ENCODE assay signal across 20 cellular contexts in genomic region chr3:124821356-124821755, GRCh38.
A peak's percentile ranks its signal among the peaks of the same experiment; 100 is the strongest.
DNase-seq lines count a peak whose midpoint lies in the region; ATAC-seq, FAIRE-seq and TF ChIP-seq lines count a peak whose summit lies in the region.
"Had no signal": no experiment of that assay in that cellular context is flagged by ENCODE, and none has a peak within 500 bp of the region (broad histone marks: within the 10 kb centered on the region; RNA-seq: fewer than 3 reads in every experiment).

No MANE protein-coding gene starts in this region.

- H2AK5ac ChIP-seq in H9 (ENCODE audit: insufficient read length, low read length) (no peak overlapping the region), H1 (ENCODE audit: low read depth, low read length) (no peak overlapping the region)

- peaks cover 6% of the 10 kb centered on the region; the same call in 1 of the 2 replicates for H3K4me1 ChIP-seq in H9 (ENCODE audit: insufficient read depth, low read length)
- peaks cover 0 to 5% (median 3%) of the 10 kb centered on the region in 4 experiments; a peak in 4 of 7 replicates for H3K4me1 ChIP-seq in H1 (replicated peaks in 1 of 4; ENCODE audit: control insufficient read depth in 3 of 4, insufficient read depth in 4 of 4, low read length in 3 of 4)

- no peak overlapping the region for H3K23ac ChIP-seq in H9 (ENCODE audit: insufficient read length, low read depth, low read length)
- H3K23ac ChIP-seq in H1 (ENCODE audit: insufficient read length), result no peak overlapping the region

- no peak overlapping the region for H3K18ac ChIP-seq in H9 (ENCODE audit: insufficient read length, low read depth, low read length)
- H3K18ac ChIP-seq in H1 (ENCODE audit: extremely low read depth, low read length), result 0 out of 2 replicates have a peak overlapping the region, but pooled peaks have one; percentile 19

- no CpG with 5 or more reads among the region's 6 CpGs for WGBS in H9 (ENCODE audit: extremely low coverage, insufficient read length, low lambda C conversion rate)
- 98% methylated on average over 6 of the region's 6 CpGs; no CpG with 5 or more reads in 1 of the 2 experiments for WGBS in H1 (ENCODE audit: extremely low coverage in 1 of 2, insufficient coverage in 1 of 2, insufficient read length in 1 of 2, insufficient replicate concordance in 2 of 2, low coverage in 1 of 2, low lambda C conversion rate in 2 of 2, missing lambda C conversion rate in 1 of 2), 2 experiments

- H3K14ac ChIP-seq in H9 (ENCODE audit: insufficient read depth, low read length), result peak overlapping the region; percentile 20; the same call in 1 of the 2 replicates
- H3K14ac ChIP-seq in H1 (ENCODE audit: insufficient read length), result no peak overlapping the region

- CTCF ChIA-PET in H1 (lab: Charles Lee; ENCODE audit: partially characterized antibody), result interaction anchor here (2.9 to 3.4 kb wide), 2 partner anchors 34 to 60 kb away, joined by 11 to 12 read pairs; no protein-coding TSS in a partner anchor

- FAIRE-seq in H1 (lab: Jason Lieb, UNC), result no peak
- FAIRE-seq: GM12878, GM19239, H54 had no signal

- H3K4me1 Mint-ChIP-seq in H9, result peaks cover 16 to 24% of the 10 kb centered on the region in 2 experiments
- H3K4me1 Mint-ChIP-seq: CD4-positive, CD25-positive, alpha-beta regulatory T cell had no signal

- H3K36me3 Mint-ChIP-seq in H9 (ENCODE audit: insufficient read depth in 1 of 3, low read depth in 3 of 3), result peaks cover 34 to 60% (median 46%) of the 10 kb centered on the region in 3 experiments
- H3K36me3 Mint-ChIP-seq: CD4-positive, CD25-positive, alpha-beta regulatory T cell; CD8-positive, alpha-beta T cell had no signal

- H3K23me2 ChIP-seq in H9 (ENCODE audit: insufficient read length, low read depth, low read length, poor library complexity, severe bottlenecking) (no peaks in the 10 kb centered on the region), H1 (ENCODE audit: low read depth, low read length) (no peaks in the 10 kb centered on the region)

- H3K4ac ChIP-seq in H9 (ENCODE audit: low read depth, low read length) (no peak overlapping the region), H1 (replicated peaks; ENCODE audit: insufficient read length, low read depth, low read length) (no peak overlapping the region)

- no peaks in the 10 kb centered on the region for H3K27me3 Mint-ChIP-seq in H9 (ENCODE audit: low read depth)

- no peak for TF ChIP-seq POLR2A in H1 (IDR thresholded peaks at IDR 0.05; ENCODE audit: control extremely low read depth in 1 of 2, low read depth in 2 of 2, low read length in 2 of 2)

- H4K8ac ChIP-seq in H9 (replicated peaks; ENCODE audit: insufficient read length, low read depth, low read length), result no peak overlapping the region
- no peak overlapping the region for H4K8ac ChIP-seq in H1 (ENCODE audit: extremely low read depth, insufficient read depth, low read length)

- H3K56ac ChIP-seq in H9 (ENCODE audit: insufficient read length, low read depth, low read length), result no peak overlapping the region
- no peak overlapping the region for H3K56ac ChIP-seq in H1 (replicated peaks; ENCODE audit: insufficient read length, low read depth, low read length)

- TF ChIP-seq CTCF in H9 (conservative IDR thresholded peaks at IDR 0.05) (no peak), H1 (IDR thresholded peaks at IDR 0.05; ENCODE audit: control extremely low read depth in 1 of 3, insufficient read depth in 1 of 3, low read depth in 1 of 3, low read length in 3 of 3) (no peak), omental fat pad (IDR thresholded peaks at IDR 0.05) (no peak)

- H2BK5ac ChIP-seq in H9 (ENCODE audit: insufficient read length, low read length), result no peak overlapping the region
- peak overlapping the region; percentile 11 for H2BK5ac ChIP-seq in H1 (ENCODE audit: low read depth, low read length)

- H3K27me3 ChIP-seq in H9 (ENCODE audit: insufficient read depth, low read length) (no peaks in the 10 kb centered on the region), H1 (replicated peaks in 1 of 4; ENCODE audit: control insufficient read depth in 3 of 4, extremely low read depth in 1 of 4, insufficient read depth in 3 of 4, low read length in 3 of 4) (no peaks in the 10 kb centered on the region; a peak in 1 of 7 replicates)

- no peaks in the 10 kb centered on the region for H4K20me1 ChIP-seq in H9 (ENCODE audit: control insufficient read depth, insufficient read depth, insufficient read length)
- no peaks in the 10 kb centered on the region for H4K20me1 ChIP-seq in H1 (replicated peaks in 1 of 2; ENCODE audit: control insufficient read depth in 1 of 2, insufficient read depth in 2 of 2, low read length in 2 of 2)

- H3K9me3 ChIP-seq in H9 (ENCODE audit: control insufficient read depth, low read depth, low read length) (no peaks in the 10 kb centered on the region), H1 (ENCODE audit: insufficient read depth in 2 of 2, low read depth in 1 of 2, low read length in 1 of 2) (no peaks in the 10 kb centered on the region)
- H3K9me3 ChIP-seq: Caco-2 had no signal

- H3K9me3 Mint-ChIP-seq in H9, result no peaks in the 10 kb centered on the region
- H3K9me3 Mint-ChIP-seq: CD4-positive, CD25-positive, alpha-beta regulatory T cell; CD8-positive, alpha-beta T cell; GM23338 had no signal

- H2BK12ac ChIP-seq in H9 (ENCODE audit: insufficient read length, low read depth, low read length) (no peak overlapping the region), H1 (ENCODE audit: low read depth, low read length) (peak overlapping the region; percentile 65; the same call in 1 of the 2 replicates)

- POLR2A ChIA-PET in H1 (lab: Charles Lee; ENCODE audit: partially characterized antibody), result interaction anchor here (1.6 to 1.9 kb wide), 2 partner anchors 8 to 60 kb away, joined by 4 to 5 read pairs; no protein-coding TSS in a partner anchor

- H3K79me1 ChIP-seq in H9 (ENCODE audit: insufficient read depth, low read depth, low read length, poor library complexity, severe bottlenecking) (no peaks in the 10 kb centered on the region), H1 (ENCODE audit: low read depth, low read length) (no peaks in the 10 kb centered on the region; the same call in 1 of the 2 replicates)

- H2AFZ ChIP-seq in H9 (ENCODE audit: low read length) (no peak overlapping the region), H1 (ENCODE audit: low read length) (no peak overlapping the region)
- H2AFZ ChIP-seq: GM23338 had no signal

- no peak overlapping the region for H3K4me3 ChIP-seq in H1 (ENCODE audit: extremely low read depth in 1 of 4, insufficient read depth in 2 of 4, low read depth in 3 of 4, low read length in 4 of 4)
- H3K4me3 ChIP-seq: GM12878, GM23338 had no signal

- ATAC-seq in omental fat pad (ENCODE audit: low FRiP score) (peak; percentile 19), HG02938 (IDR thresholded peaks at IDR 0.05; ENCODE audit: unreplicated experiment) (no peak), GM19324 (IDR thresholded peaks at IDR 0.05; ENCODE audit: low FRiP score, unreplicated experiment) (no peak)
- ATAC-seq: CD8-positive, alpha-beta T cell; GM12878; GM23338 had no signal

- H4K91ac ChIP-seq in H9 (ENCODE audit: insufficient read length, low read depth, low read length), result no peak overlapping the region
- no peak overlapping the region for H4K91ac ChIP-seq in H1 (replicated peaks; ENCODE audit: insufficient read length, low read length)

- H3K79me2 ChIP-seq in H9 (ENCODE audit: insufficient read depth, low read length), result no peaks in the 10 kb centered on the region
- H3K79me2 ChIP-seq in H1 (ENCODE audit: control insufficient read depth in 1 of 2, insufficient read depth in 2 of 2, low read length in 2 of 2), result 0 out of 4 replicates have a peak, but pooled peaks cover 0 to 3% of the 10 kb centered on the region in 2 experiments

- H2BK15ac ChIP-seq in H9 (ENCODE audit: low read depth, low read length), result no peak overlapping the region
- H2BK15ac ChIP-seq in H1 (ENCODE audit: low read length), result 0 out of 2 replicates have a peak overlapping the region, but pooled peaks have one; percentile 32

- no peak overlapping the region for H3K4me3 Mint-ChIP-seq in H9
- H3K4me3 Mint-ChIP-seq: CD4-positive, CD25-positive, alpha-beta regulatory T cell; CD8-positive, alpha-beta T cell; GM23338 had no signal

- no peak overlapping the region for H3K9ac ChIP-seq in H9 (ENCODE audit: extremely low read depth, insufficient read length, low read length)
- H3K9ac ChIP-seq in H1 (replicated peaks in 1 of 4; ENCODE audit: extremely low read depth in 1 of 4, low read depth in 3 of 4, low read length in 3 of 4), result no peak overlapping the region

- H2BK20ac ChIP-seq in H9 (ENCODE audit: low read depth, low read length, poor library complexity, severe bottlenecking), result no peak overlapping the region
- H2BK20ac ChIP-seq in H1 (ENCODE audit: low read length), result no peak overlapping the region

- DNase-seq in H9 (no peak), H1 (ENCODE audit: low read depth in 1 of 2, low spot score in 2 of 2) (no peak), omental fat pad (ENCODE audit: low spot score) (no peak), NCI-H2107 (lab: John Stamatoyannopoulos, UW) (no peak)
- DNase-seq: 8988T; C1 segment of cervical spinal cord; Caco-2; CD4-positive, CD25-positive, alpha-beta regulatory T cell; CD8-positive, alpha-beta T cell; DMS 273 treated with DMSO at 0.1 percent for 48 hours; DMS79; EL; GDM1; HCEC 1CT had no signal

- no peak overlapping the region for H3T11ph ChIP-seq in H9 (ENCODE audit: low read length)

- H3K27ac Mint-ChIP-seq in H9, result peak overlapping the region in 1 of 3 experiments; percentile 91; a peak in 1 of 7 replicates
- H3K27ac Mint-ChIP-seq: CD4-positive, CD25-positive, alpha-beta regulatory T cell; CD8-positive, alpha-beta T cell; GM23338 had no signal

- H3K36me3 ChIP-seq in H1 (ENCODE audit: control insufficient read depth in 2 of 4, insufficient read depth in 4 of 4, low read length in 3 of 4), result peaks cover 4 to 12% (median 5%) of the 10 kb centered on the region in 4 experiments; a peak in 6 of 8 replicates

- H2BK120ac ChIP-seq in H9 (ENCODE audit: low read depth, low read length, poor library complexity, severe bottlenecking) (no peak overlapping the region), H1 (replicated peaks; ENCODE audit: low read depth, low read length) (no peak overlapping the region)

- H3K27ac ChIP-seq in H9 (ENCODE audit: insufficient read length, low read depth, low read length) (no peak overlapping the region), H1 (ENCODE audit: low read depth, low read length) (no peak overlapping the region)

- TF ChIP-seq RAD21 in H1 (IDR thresholded peaks at IDR 0.05 in 1 of 2, conservative IDR thresholded peaks at IDR 0.05 in 1 of 2; ENCODE audit: low read depth in 2 of 2, low read length in 2 of 2), result no peak

- H3K4me2 ChIP-seq in H9 (ENCODE audit: insufficient read depth, insufficient read length, low read length) (no peak overlapping the region), H1 (ENCODE audit: insufficient read depth in 1 of 2, low read depth in 2 of 2, low read length in 2 of 2) (no peak overlapping the region)
- H3K4me2 ChIP-seq: GM23338 had no signal

- no peak for TF ChIP-seq EP300 in H1 (IDR thresholded peaks at IDR 0.05; ENCODE audit: borderline replicate concordance in 1 of 2, low read depth in 2 of 2, low read length in 2 of 2)

- no peak overlapping the region for H4K5ac ChIP-seq in H9 (ENCODE audit: insufficient read length, low read depth, low read length)
- H4K5ac ChIP-seq in H1 (ENCODE audit: insufficient read length, low read depth, low read length), result no peak overlapping the region

TF ChIP-seq in H1, 55 proteins besides CTCF, POLR2A, EP300 and RAD21 (continues in another document):
- TF ChIP-seq TCF12 (IDR thresholded peaks at IDR 0.05; ENCODE audit: low read depth, low read length), result no peak
- no peak for TF ChIP-seq PHF8 (conservative IDR thresholded peaks at IDR 0.05; ENCODE audit: low read depth, low read length)
